Comparison of ENCODE assay signal across 19 cellular contexts in genomic region chr9:22401671-22402070, GRCh38. TPM values are rescaled to one million over a fixed set of nuclear protein-coding genes. Genes with fewer than 3 reads are reported as not detected.
"Had no signal": no experiment of that assay in that cellular context is flagged by ENCODE, and none has a peak within 500 bp of the region (broad histone marks: within the 10 kb centered on the region; RNA-seq: fewer than 3 reads in every experiment).

No MANE protein-coding gene starts in this region.

- H3K4me3 Mint-ChIP-seq: effector memory CD8-positive, alpha-beta T cell; natural killer cell had no signal

- H3K9me3 ChIP-seq: ascending aorta, gastroesophageal sphincter, left lung, neutrophil, suprapubic skin had no signal

- H3K27me3 ChIP-seq: ascending aorta, gastroesophageal sphincter, left lung, neutrophil, suprapubic skin had no signal

- DNase-seq: activated naive CD4-positive, alpha-beta T cell treated with Interleukin-2 at 50 U/mL for 16 hours; activated T-cell treated with anti-CD3 and anti-CD28 coated beads for 4 hours; caudate nucleus; effector memory CD8-positive, alpha-beta T cell; islet precursor cell; left lung; natural killer cell; retina; stimulated activated CD4-positive, alpha-beta T cell treated with anti-CD3 and anti-CD28 coated beads, Interleukin-4, amount 100 ng/mL, for 24 hours; stimulated activated naive CD4-positive, alpha-beta T cell treated with Interleukin-2 at 50 U/mL for 16 hours; T1000; trophoblast cell had no signal

- H3K27ac ChIP-seq: ascending aorta, coronary artery, gastroesophageal sphincter, left lung, neutrophil, suprapubic skin had no signal

- H3K4me3 ChIP-seq: ascending aorta, coronary artery, gastroesophageal sphincter, left lung, suprapubic skin had no signal

- H3K27ac Mint-ChIP-seq: effector memory CD8-positive, alpha-beta T cell; natural killer cell had no signal

- H3K4me1 Mint-ChIP-seq: natural killer cell had no signal

- H3K4me1 ChIP-seq: ascending aorta, gastroesophageal sphincter, left lung, suprapubic skin had no signal

- H3K36me3 ChIP-seq: ascending aorta, gastroesophageal sphincter, left lung, neutrophil, suprapubic skin had no signal

- H3K36me3 Mint-ChIP-seq: natural killer cell had no signal

RNA-seq across cellular contexts. Expression of gene DMRTA1, which starts 45.0 kb away (rescaled TPM):
- total RNA-seq: activated CD8-positive, alpha-beta memory T cell treated with anti-CD3 and anti-CD28 coated beads for 36 hours; ascending aorta; natural killer cell; SK-MEL-5 had no signal
